In the genomic region with DNA sequence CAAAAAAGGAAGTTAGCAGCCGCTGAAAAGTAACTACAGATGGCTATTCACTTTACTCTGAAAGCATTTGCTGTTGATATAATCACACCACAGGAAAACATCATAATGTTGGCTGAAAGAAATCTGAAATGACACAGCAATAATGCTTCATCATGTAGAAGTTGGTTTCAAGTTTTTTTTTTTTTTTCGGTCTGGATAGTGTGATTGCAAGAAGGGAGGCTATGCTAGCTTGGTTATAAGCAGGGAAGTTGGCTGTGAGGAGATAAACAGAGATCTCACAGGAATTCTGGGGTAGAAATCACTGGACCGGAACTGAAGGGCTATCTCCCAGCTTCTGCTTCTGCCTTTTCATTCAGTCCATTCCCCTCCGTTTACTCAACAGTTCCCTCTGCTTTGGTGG, we compare ENCODE assay signal across 17 cellular contexts. TPM values are rescaled to one million over a fixed set of nuclear protein-coding genes. Genes with fewer than 3 reads are reported as not detected.
DNase-seq lines count a peak whose midpoint lies in the region; ATAC-seq, FAIRE-seq and TF ChIP-seq lines count a peak whose summit lies in the region.
"Had no signal": no experiment of that assay in that cellular context is flagged by ENCODE, and none has a peak within 500 bp of the region (broad histone marks: within the 10 kb centered on the region; RNA-seq: fewer than 3 reads in every experiment).

No MANE protein-coding gene starts in this region.

- ATAC-seq in Right ventricle myocardium inferior (peak; percentile 68), HG03280 (IDR thresholded peaks at IDR 0.05; ENCODE audit: unreplicated experiment) (no peak)
- ATAC-seq: foreskin keratinocyte; naive thymus-derived CD8-positive, alpha-beta T cell had no signal

- DNase-seq in Right ventricle myocardium inferior (ENCODE audit: missing footprints) (no peak), cardiac septum (ENCODE audit: low spot score) (no peak), coronary artery (ENCODE audit: low spot score) (no peak), lung microvascular endothelial cell (ENCODE audit: low read depth in 2 of 2) (peak; percentile 45 to 63), SHP77 treated with DMSO at 0.1 percent for 48 hours (lab: John Stamatoyannopoulos, UW) (no peak), dedifferentiated amniotic fluid mesenchymal stem cell (ENCODE audit: extremely low spot score) (no peak), GM19239 (ENCODE audit: insufficient read length, low spot score) (no peak)
- DNase-seq: activated naive CD4-positive, alpha-beta T cell treated with anti-CD3 and anti-CD28 coated beads for 36 hours; foreskin keratinocyte; KG1; naive thymus-derived CD8-positive, alpha-beta T cell; NCI-H146; NCI-H69; trophoblast cell had no signal

- FAIRE-seq in GM19239 (lab: Jason Lieb, UNC) = no peak
- FAIRE-seq: keratinocyte had no signal

- H3K27ac ChIP-seq in coronary artery = peak overlapping the region; percentile 68 to 75
- H3K27ac ChIP-seq: foreskin keratinocyte had no signal

- H3K4me3 ChIP-seq in coronary artery = peak overlapping the region; percentile 28
- H3K4me3 ChIP-seq: skin epidermis had no signal

- intact Hi-C loops in Right ventricle myocardium inferior (cut with DNase I) = no loop called here
- intact Hi-C loops in cardiac septum (cut with DNase I) = no loop called here

- no peak for TF ChIP-seq CTCF in coronary artery (IDR thresholded peaks at IDR 0.05)

RNA-seq across cellular contexts. Expression of gene MYO1D, which starts 57.9 kb away (rescaled TPM):
- total RNA-seq in Right ventricle myocardium inferior = 4.7 TPM
- total RNA-seq in cardiac septum = 18.9 TPM
- 56.3 and 57.8 TPM in 2 replicates for total RNA-seq in lung microvascular endothelial cell

Comparison
In these comparisons a context has a peak if more than half of its experiments do, and no peak if none do; other contexts are left out.
1. DNase-seq: peak in lung microvascular endothelial cell (2 of 2); none in Right ventricle myocardium inferior (single experiment), cardiac septum (single experiment), coronary artery (single experiment), SHP77 treated with DMSO at 0.1 percent for 48 hours (single experiment), dedifferentiated amniotic fluid mesenchymal stem cell (single experiment) and GM19239 (single experiment).